In genomic region chr15:64865126-64865997, GRCh38 we compare ENCODE assay signal across 14 cellular contexts. TPM values are rescaled to one million over a fixed set of nuclear protein-coding genes. Genes with fewer than 3 reads are reported as not detected.
DNase-seq lines count a peak whose midpoint lies in the region; ATAC-seq and TF ChIP-seq lines count a peak whose summit lies in the region.
"Had no signal": no experiment of that assay in that cellular context is flagged by ENCODE, and none has a peak within 500 bp of the region (broad histone marks: within the 10 kb centered on the region; RNA-seq: fewer than 3 reads in every experiment).

No MANE protein-coding gene starts in this region.

- intact Hi-C loops in colonic mucosa (cut with DNase I), result no loop called here

- no peaks in the 10 kb centered on the region for H3K9me3 Mint-ChIP-seq in osteocyte (ENCODE audit: unreplicated experiment)

- no peaks in the 10 kb centered on the region for H3K36me3 ChIP-seq in colonic mucosa

- peaks cover 21% of the 10 kb centered on the region for H3K36me3 Mint-ChIP-seq in osteocyte (ENCODE audit: unreplicated experiment)

- peak; percentile 61 for ATAC-seq in HG02610 (IDR thresholded peaks at IDR 0.05; ENCODE audit: unreplicated experiment)

- DNase-seq in GM10266 (ENCODE audit: extremely low spot score) (peak; percentile 47), colonic mucosa (no peak), osteocyte (ENCODE audit: extremely low spot score, unreplicated experiment) (no peak), NCI-H2227 (lab: John Stamatoyannopoulos, UW; ENCODE audit: unreplicated experiment) (no peak), KG1 (lab: John Stamatoyannopoulos, UW) (no peak), RPMI8226 (no peak), globus pallidus (ENCODE audit: low spot score) (no peak)
- DNase-seq: activated CD4-positive, CD25-positive, alpha-beta regulatory T cell treated with anti-CD3 and anti-CD28 coated beads, Interleukin-2, amount 50 U/mL, for 72 hours; activated naive CD4-positive, alpha-beta T cell; heart left ventricle; SIG-M5 had no signal

- H3K9ac ChIP-seq in colonic mucosa (ENCODE audit: low read depth in 2 of 2, low read length in 2 of 2), result no peak overlapping the region

- peak overlapping the region; percentile 40 for H3K27ac ChIP-seq in colonic mucosa
- H3K27ac ChIP-seq: C4-2B had no signal

- no peaks in the 10 kb centered on the region for H3K27me3 Mint-ChIP-seq in osteocyte (ENCODE audit: unreplicated experiment)

- no peak overlapping the region for H3K4me3 ChIP-seq in colonic mucosa
- H3K4me3 ChIP-seq: heart left ventricle, K562 had no signal

- H3K4me1 Mint-ChIP-seq in osteocyte (ENCODE audit: unreplicated experiment), result peaks cover 33% of the 10 kb centered on the region

- H3K9me3 ChIP-seq in colonic mucosa, result no peaks in the 10 kb centered on the region
- H3K9me3 ChIP-seq: heart left ventricle had no signal

- H3K4me1 ChIP-seq in colonic mucosa, result no peaks in the 10 kb centered on the region

- H3K27me3 ChIP-seq in colonic mucosa, result no peaks in the 10 kb centered on the region
- H3K27me3 ChIP-seq: heart left ventricle had no signal

- no peak overlapping the region for H3K4me3 Mint-ChIP-seq in osteocyte (ENCODE audit: unreplicated experiment)

- TF ChIP-seq CTCF in GM10266 (IDR thresholded peaks at IDR 0.05; ENCODE audit: control insufficient read depth, insufficient read depth, low read depth, missing control alignments) (no peak), colonic mucosa (IDR thresholded peaks at IDR 0.05) (no peak), osteocyte (IDR thresholded peaks at IDR 0.05) (no peak)

- peak overlapping the region; percentile 79 for H3K27ac Mint-ChIP-seq in osteocyte (ENCODE audit: unreplicated experiment)

RNA-seq across cellular contexts. Expression of gene PLEKHO2, which starts 23.6 kb away (rescaled TPM):
- total RNA-seq in colonic mucosa, result 10 to 100 TPM in 1 of 2 donors, 1 to 10 TPM in 1; 4.4 to 13.6 TPM
- total RNA-seq in osteocyte, result 24.5 and 24.7 TPM in 2 replicates

RNA-seq across cellular contexts. Expression of gene PIF1, which starts 39.9 kb away (rescaled TPM):
- total RNA-seq in colonic mucosa (10 to 100 TPM in 1 of 2 donors, 1 to 10 TPM in 1; 6.1 to 20.7 TPM), osteocyte (4.2 and 4.8 TPM in 2 replicates)

RNA-seq across cellular contexts. Expression of gene ANKDD1A, which starts 46.3 kb away (rescaled TPM):
- total RNA-seq in colonic mucosa (1 to 10 TPM in 1 of 2 donors, under 1 TPM in 1; 0.32 to 1.9 TPM), osteocyte (4.6 and 5.7 TPM in 2 replicates)
